8 cellular contexts compared by ENCODE assay signal in genomic region chr21:43699492-43699777, GRCh38. TPM values are rescaled to one million over a fixed set of nuclear protein-coding genes. Genes with fewer than 3 reads are reported as not detected.
A peak's percentile ranks its signal among the peaks of the same experiment; 100 is the strongest.
DNase-seq lines count a peak whose midpoint lies in the region; ATAC-seq, FAIRE-seq and TF ChIP-seq lines count a peak whose summit lies in the region.
"Not testable (repeated sequence)": the region's sequence is repeated elsewhere in the genome, so short reads cannot be mapped to it uniquely, and the experiment has no call there.

No MANE protein-coding gene starts in this region.

- not testable (repeated sequence) for H4K20me1 ChIP-seq in K562 (replicated peaks; ENCODE audit: control insufficient read depth, insufficient read depth, low read length); HepG2 (ENCODE audit: insufficient read depth, low read length)

- DNase-seq in DMS53 (lab: John Stamatoyannopoulos, UW) (peak; percentile 23), posterior vena cava (ENCODE audit: low spot score) (peak; percentile 35)
- DNase-seq in WTC11 (ENCODE audit: low spot score); K562 (ENCODE audit: extremely low read depth in 1 of 4, low spot score in 3 of 4); chondrocyte (ENCODE audit: low spot score); dorsolateral prefrontal cortex; HepG2 (ENCODE audit: low spot score): not testable (repeated sequence)

- not testable (repeated sequence) for FAIRE-seq in K562 (lab: Jason Lieb, UNC); HepG2 (lab: Jason Lieb, UNC)

- not testable (repeated sequence) for H3K79me2 ChIP-seq in K562 (ENCODE audit: control insufficient read depth, insufficient read depth, low read length); HepG2 (ENCODE audit: insufficient read depth, low read length)

- not testable (repeated sequence) for TF ChIP-seq RAD21 in K562 (CRISPR knock-in tag; conservative IDR thresholded peaks at IDR 0.05 in 1 of 2, IDR thresholded peaks at IDR 0.05 in 1 of 2); HepG2 (CRISPR knock-in tag; IDR thresholded peaks at IDR 0.05)

- not testable (repeated sequence) for H3K36me3 Mint-ChIP-seq in WTC11; chondrocyte (ENCODE audit: low read depth)

- intact Hi-C loops in K562 (cut with micrococcal nuclease); dorsolateral prefrontal cortex (cut with DNase I); HepG2 (cut with micrococcal nuclease; ENCODE audit: unreplicated experiment); posterior vena cava (cut with DNase I): not testable (repeated sequence)

- not testable (repeated sequence) for H3K27ac ChIP-seq in HEK293 (ENCODE audit: extremely low read depth, low read depth, low read length); K562 (ENCODE audit: extremely low read depth, low read depth, low read length)
- H3K27ac ChIP-seq in dorsolateral prefrontal cortex = peak overlapping the region in 39 of 59 donors; percentile 2 to 89 (median 65)
- H3K27ac ChIP-seq in HepG2 (ENCODE audit: extremely low read length, insufficient read depth, low read length) = peak overlapping the region; percentile 69

- not testable (repeated sequence) for H3K4me2 ChIP-seq in K562 (ENCODE audit: insufficient read depth, low read length); HepG2 (ENCODE audit: low read depth, low read length)

- H3K4me1 Mint-ChIP-seq in WTC11 (peaks cover 11% of the 10 kb centered on the region), chondrocyte (ENCODE audit: low read depth) (peaks cover 55% of the 10 kb centered on the region)

- not testable (repeated sequence) for H3K9me3 Mint-ChIP-seq in WTC11; chondrocyte (ENCODE audit: low read depth)

- POLR2A ChIA-PET in HEK293 (lab: Yijun Ruan, JAX); WTC11 (lab: Charles Lee): not testable (repeated sequence)
- POLR2A ChIA-PET in K562 (lab: Yijun Ruan, JAX) = interaction anchor here (1.1 to 2.0 kb wide), 4 partner anchors 9 to 30 kb away, joined by 3 to 6 read pairs (median 5); no protein-coding TSS in a partner anchor
- POLR2A ChIA-PET in HepG2 (lab: Yijun Ruan, JAX) = interaction anchor here (1.8 kb wide), 1 partner anchor 29 kb away, joined by 8 read pairs; no protein-coding TSS in a partner anchor

- not testable (repeated sequence) for H3K9ac ChIP-seq in K562 (ENCODE audit: insufficient read depth in 1 of 2, low read depth in 2 of 2, low read length in 2 of 2); HepG2 (ENCODE audit: insufficient read depth, low read depth, low read length)

- H3K9me3 ChIP-seq in HEK293 (ENCODE audit: control insufficient read depth, insufficient read depth, low read depth, low read length); K562 (replicated peaks; ENCODE audit: control insufficient read depth, insufficient read depth, low read depth, low read length); HepG2 (ENCODE audit: low read length): not testable (repeated sequence)

- H3K27ac Mint-ChIP-seq in WTC11 = not testable (repeated sequence)
- H3K27ac Mint-ChIP-seq in chondrocyte (ENCODE audit: unreplicated experiment) = peak overlapping the region; percentile 86

- WGBS in K562 (ENCODE audit: insufficient coverage, low coverage, missing lambda C conversion rate) = 63% methylated on average over 5 of the region's 5 CpGs
- 74% methylated on average over 5 of the region's 5 CpGs for WGBS in HepG2 (ENCODE audit: low lambda C conversion rate)

- in situ Hi-C loops in K562 (cut with MboI); HepG2 (cut with HindIII; ENCODE audit: extremely low pct_ligation_motif_present, low pct_unique_long_range_greater_than_20kb): not testable (repeated sequence)

- not testable (repeated sequence) for TF ChIP-seq CTCF in HEK293 (tag by site-specific recombination; IDR thresholded peaks at IDR 0.05); WTC11 (IDR thresholded peaks at IDR 0.05); K562 (IDR thresholded peaks at IDR 0.05 in 2 of 3, conservative IDR thresholded peaks at IDR 0.05 in 1 of 3; ENCODE audit: insufficient read depth in 2 of 3, low read depth in 1 of 3, low read length in 3 of 3); chondrocyte (IDR thresholded peaks at IDR 0.05); dorsolateral prefrontal cortex (IDR thresholded peaks at IDR 0.05 in 54 of 56, conservative IDR thresholded peaks at IDR 0.05 in 2 of 56; ENCODE audit: low read depth in 1 of 56, partially characterized antibody in 56 of 56); HepG2 (CRISPR knock-in tag; IDR thresholded peaks at IDR 0.05)

- not testable (repeated sequence) for ATAC-seq in WTC11, K562, HepG2

- not testable (repeated sequence) for TF ChIP-seq POLR2A in K562 (conservative IDR thresholded peaks at IDR 0.05); HepG2 (IDR thresholded peaks at IDR 0.05; ENCODE audit: insufficient read depth in 1 of 2, low read depth in 2 of 2, low read length in 2 of 2)

- H2AFZ ChIP-seq in K562 (ENCODE audit: low read depth, low read length); HepG2 (ENCODE audit: low read length): not testable (repeated sequence)

- not testable (repeated sequence) for H3K4me1 ChIP-seq in HEK293 (ENCODE audit: control insufficient read depth, insufficient read depth, low read length)
- H3K4me1 ChIP-seq in K562 (replicated peaks in 1 of 2; ENCODE audit: control insufficient read depth in 2 of 2, insufficient read depth in 2 of 2, low read length in 2 of 2) (peaks cover 26 to 43% of the 10 kb centered on the region in 2 experiments; a peak in 4 of 5 replicates), HepG2 (ENCODE audit: insufficient read depth, low read length) (peaks cover 79% of the 10 kb centered on the region)

- TF ChIP-seq EP300 in K562 (IDR thresholded peaks at IDR 0.05; ENCODE audit: low read length); HepG2 (IDR thresholded peaks at IDR 0.05; ENCODE audit: low read depth in 2 of 2, low read length in 2 of 2); HepG2 (CRISPR knock-in tag; IDR thresholded peaks at IDR 0.05; ENCODE audit: borderline replicate concordance): not testable (repeated sequence)

- CTCF ChIA-PET in HEK293 (lab: Yijun Ruan, JAX); WTC11 (lab: Charles Lee); K562 (lab: Yijun Ruan, JAX; ENCODE audit: low intra/inter-chr PET ratio); HepG2 (lab: Yijun Ruan, JAX; ENCODE audit: low intra/inter-chr PET ratio, low total read pairs): not testable (repeated sequence)

- not testable (repeated sequence) for H3K4me3 ChIP-seq in HEK293 (ENCODE audit: low read depth, low read length); K562; dorsolateral prefrontal cortex; HepG2 (replicated peaks in 1 of 3; ENCODE audit: insufficient read depth in 1 of 3, low read depth in 2 of 3, low read length in 3 of 3)

- BruUV-seq in K562 (replicated peaks; lab: Mats Ljungman, UMichigan); HepG2 (replicated peaks; lab: Mats Ljungman, UMichigan): not testable (repeated sequence)

- not testable (repeated sequence) for H3K9me1 ChIP-seq in K562 (ENCODE audit: control insufficient read depth, insufficient read depth, low read length)

- H3K27me3 ChIP-seq in K562 (ENCODE audit: control insufficient read depth in 2 of 2, insufficient read depth in 2 of 2, low read length in 2 of 2); dorsolateral prefrontal cortex; HepG2 (ENCODE audit: control insufficient read depth in 1 of 2, insufficient read depth in 2 of 2, low read length in 2 of 2): not testable (repeated sequence)

- not testable (repeated sequence) for H3K4me3 Mint-ChIP-seq in WTC11; chondrocyte (ENCODE audit: unreplicated experiment)

- H3K36me3 ChIP-seq in HEK293 (ENCODE audit: control insufficient read depth in 2 of 2, insufficient read depth in 1 of 2, low read length in 2 of 2) = peaks cover 12 to 19% of the 10 kb centered on the region in 2 experiments
- H3K36me3 ChIP-seq in K562 (ENCODE audit: control insufficient read depth, insufficient read depth, low read length) = peaks cover 24% of the 10 kb centered on the region; the same call in 2 of the 3 replicates
- H3K36me3 ChIP-seq in HepG2 (replicated peaks in 1 of 2; ENCODE audit: control insufficient read depth in 1 of 2, insufficient read depth in 2 of 2, low read length in 2 of 2) = not testable (repeated sequence)

- H3K27me3 Mint-ChIP-seq in WTC11 (ENCODE audit: low read depth); chondrocyte (ENCODE audit: low read depth): not testable (repeated sequence)

RNA-seq across cellular contexts. Expression of gene PDXK, which starts 19.5 kb away (rescaled TPM):
- total RNA-seq in WTC11 (2021) = 116 to 123 TPM (median 120 TPM) in 3 replicates
- total RNA-seq in K562 (2011; cell fraction: chromatin; rRNA removed; ENCODE audit: low replicate concordance) = 130 and 265 TPM in 2 replicates
- 121 and 125 TPM in 2 replicates for total RNA-seq in K562 (2011; cell fraction: nucleolus; rRNA removed)
- 113 and 116 TPM in 2 replicates for total RNA-seq in K562 (2011; cell fraction: nucleoplasm; rRNA removed)
- total RNA-seq in K562 (2014; rRNA removed) = 95.1 and 117 TPM in 2 replicates
- 57.2 and 71.2 TPM in 2 replicates for total RNA-seq in K562 (2014; rRNA removed; fragmentation: Illumina TruSeq; extraction: Trizol)
- 46.8 and 47.5 TPM in 2 replicates for total RNA-seq in K562 (2015; rRNA removed; fragmentation: Illumina TruSeq; extraction: Trizol)
- 162 TPM in 2 replicates for total RNA-seq in K562 (2021)
- 135 and 158 TPM in 2 replicates for polyA plus RNA-seq in K562 (2011; rRNA removed)
- polyA plus RNA-seq in K562 (2011; cell fraction: cytosol; rRNA removed) = 118 and 126 TPM in 2 replicates
- polyA plus RNA-seq in K562 (2011; cell fraction: nucleus; rRNA removed) = 116 TPM in 2 replicates
- 82.1 and 83.5 TPM in 2 replicates for polyA plus RNA-seq in K562 (2012)
- 80.6 and 84.8 TPM in 2 replicates for polyA plus RNA-seq in K562 (2014; fragmentation: Illumina TruSeq; extraction: Trizol)
- polyA plus RNA-seq in K562 (2014; fragmentation: Nextera tagmentation; extraction: Ambion mirVana) = 1 to 10 TPM; 5.6 to 8.9 TPM
- polyA plus RNA-seq in K562 (2014; rRNA removed) = 76.5 and 103 TPM in 2 replicates
- polyA minus RNA-seq in K562 (2011; rRNA and poly(A)+ RNA removed) = 203 and 232 TPM in 2 replicates
- 63.0 and 91.6 TPM in 2 replicates for polyA minus RNA-seq in K562 (2011; cell fraction: cytosol; rRNA and poly(A)+ RNA removed)
- 27.7 and 39.5 TPM in 2 replicates for polyA minus RNA-seq in K562 (2011; cell fraction: nucleus; rRNA and poly(A)+ RNA removed)
- 213 to 234 TPM (median 216 TPM) in 3 replicates for total RNA-seq in chondrocyte
- total RNA-seq in dorsolateral prefrontal cortex = 100 to 1,000 TPM; 169 to 469 (median 338) TPM
- total RNA-seq in HepG2 (2016; rRNA removed; fragmentation: Illumina TruSeq; extraction: Trizol) = 114 and 151 TPM in 2 replicates
- total RNA-seq in HepG2 (2016; cell fraction: cytosol; rRNA removed; fragmentation: Illumina TruSeq; extraction: Trizol; ENCODE audit: low read depth) = 28.6 and 35.2 TPM in 2 replicates
- 115 and 149 TPM in 2 replicates for total RNA-seq in HepG2 (2016; cell fraction: insoluble cytoplasmic fraction; rRNA removed; fragmentation: Illumina TruSeq; extraction: Trizol)
- total RNA-seq in HepG2 (2016; cell fraction: membrane; rRNA removed; fragmentation: Illumina TruSeq; extraction: Trizol) = 62.0 and 68.5 TPM in 2 replicates
- total RNA-seq in HepG2 (2016; cell fraction: nucleus; rRNA removed; fragmentation: Illumina TruSeq; extraction: Trizol) = 61.1 and 71.3 TPM in 2 replicates
- 165 and 184 TPM in 2 replicates for polyA plus RNA-seq in HepG2 (2011; rRNA removed)
- 146 and 162 TPM in 2 replicates for polyA plus RNA-seq in HepG2 (2011; cell fraction: cytosol; rRNA removed)
- polyA plus RNA-seq in HepG2 (2011; cell fraction: nucleus; rRNA removed) = 215 and 264 TPM in 2 replicates
- polyA plus RNA-seq in HepG2 (2012) = 82.4 and 87.9 TPM in 2 replicates
- polyA plus RNA-seq in HepG2 (2016; cell fraction: cytosol; fragmentation: Illumina TruSeq; extraction: Trizol; ENCODE audit: low read depth) = 45.4 and 55.7 TPM in 2 replicates
- 135 and 141 TPM in 2 replicates for polyA plus RNA-seq in HepG2 (2016; cell fraction: insoluble cytoplasmic fraction; fragmentation: Illumina TruSeq; extraction: Trizol; ENCODE audit: low read depth)
- polyA plus RNA-seq in HepG2 (2016; cell fraction: membrane; fragmentation: Illumina TruSeq; extraction: Trizol; ENCODE audit: low read depth) = 56.2 and 56.5 TPM in 2 replicates
- polyA plus RNA-seq in HepG2 (2016; cell fraction: nucleus; fragmentation: Illumina TruSeq; extraction: Trizol; ENCODE audit: insufficient read depth, low read depth) = 113 and 114 TPM in 2 replicates
- 159 and 241 TPM in 2 replicates for polyA minus RNA-seq in HepG2 (2011; rRNA and poly(A)+ RNA removed; ENCODE audit: low replicate concordance)
- polyA minus RNA-seq in HepG2 (2011; cell fraction: cytosol; rRNA and poly(A)+ RNA removed) = 48.1 and 61.1 TPM in 2 replicates
- polyA minus RNA-seq in HepG2 (2011; cell fraction: nucleus; rRNA and poly(A)+ RNA removed) = 60.5 and 61.0 TPM in 2 replicates
- 100 to 1,000 TPM in 1 of 2 donors, 10 to 100 TPM in 1; 74.7 to 109 TPM for total RNA-seq in posterior vena cava

RNA-seq across cellular contexts. Expression of gene RRP1B, which starts 40.1 kb away (rescaled TPM):
- total RNA-seq in WTC11 (2021) (62.2 to 74.9 TPM (median 64.0 TPM) in 3 replicates), K562 (2014; rRNA removed) (41.9 and 58.6 TPM in 2 replicates), K562 (2014; rRNA removed; fragmentation: Illumina TruSeq; extraction: Trizol) (43.4 and 46.4 TPM in 2 replicates), K562 (2015; rRNA removed; fragmentation: Illumina TruSeq; extraction: Trizol) (49.7 and 49.8 TPM in 2 replicates), K562 (2021) (66.6 and 66.7 TPM in 2 replicates), chondrocyte (24.5 to 29.0 TPM (median 24.8 TPM) in 3 replicates), dorsolateral prefrontal cortex (10 to 100 TPM; 11.7 to 22.2 (median 15.9) TPM), HepG2 (2016; rRNA removed; fragmentation: Illumina TruSeq; extraction: Trizol) (46.2 and 58.2 TPM in 2 replicates), posterior vena cava (10 to 100 TPM; 14.6 to 15.2 TPM)
- 24.0 and 28.8 TPM in 2 replicates for total RNA-seq in K562 (2011; cell fraction: chromatin; rRNA removed; ENCODE audit: low replicate concordance)
- total RNA-seq in K562 (2011; cell fraction: nucleolus; rRNA removed) = 15.3 and 16.3 TPM in 2 replicates
- total RNA-seq in K562 (2011; cell fraction: nucleoplasm; rRNA removed) = 18.6 and 20.9 TPM in 2 replicates
- polyA plus RNA-seq in K562 (2011; rRNA removed) (20.4 and 21.4 TPM in 2 replicates), K562 (2014; fragmentation: Illumina TruSeq; extraction: Trizol) (48.4 and 49.4 TPM in 2 replicates), K562 (2014; fragmentation: Nextera tagmentation; extraction: Ambion mirVana) (1 to 10 TPM; 6.8 to 8.0 TPM), K562 (2014; rRNA removed) (31.3 and 33.1 TPM in 2 replicates), HepG2 (2011; rRNA removed) (16.3 TPM in 2 replicates)
- 14.2 and 16.4 TPM in 2 replicates for polyA plus RNA-seq in K562 (2011; cell fraction: cytosol; rRNA removed)
- polyA plus RNA-seq in K562 (2011; cell fraction: nucleus; rRNA removed) = 18.5 and 23.6 TPM in 2 replicates
- 20.2 and 31.0 TPM in 2 replicates for polyA plus RNA-seq in K562 (2012)
- 32.2 and 37.5 TPM in 2 replicates for polyA minus RNA-seq in K562 (2011; rRNA and poly(A)+ RNA removed)
- polyA minus RNA-seq in K562 (2011; cell fraction: cytosol; rRNA and poly(A)+ RNA removed) = 30.1 and 30.8 TPM in 2 replicates
- 8.1 and 12.1 TPM in 2 replicates for polyA minus RNA-seq in K562 (2011; cell fraction: nucleus; rRNA and poly(A)+ RNA removed)
- total RNA-seq in HepG2 (2016; cell fraction: cytosol; rRNA removed; fragmentation: Illumina TruSeq; extraction: Trizol; ENCODE audit: low read depth) = 4.4 and 4.5 TPM in 2 replicates
- total RNA-seq in HepG2 (2016; cell fraction: insoluble cytoplasmic fraction; rRNA removed; fragmentation: Illumina TruSeq; extraction: Trizol) = 45.9 and 49.4 TPM in 2 replicates
- 16.5 and 16.9 TPM in 2 replicates for total RNA-seq in HepG2 (2016; cell fraction: membrane; rRNA removed; fragmentation: Illumina TruSeq; extraction: Trizol)
- 28.8 and 31.8 TPM in 2 replicates for total RNA-seq in HepG2 (2016; cell fraction: nucleus; rRNA removed; fragmentation: Illumina TruSeq; extraction: Trizol)
- polyA plus RNA-seq in HepG2 (2011; cell fraction: cytosol; rRNA removed) = 10.6 and 12.2 TPM in 2 replicates
- polyA plus RNA-seq in HepG2 (2011; cell fraction: nucleus; rRNA removed) = 17.2 and 19.0 TPM in 2 replicates
- polyA plus RNA-seq in HepG2 (2012) = 19.7 and 22.4 TPM in 2 replicates
- 1.9 and 2.3 TPM in 2 replicates for polyA plus RNA-seq in HepG2 (2016; cell fraction: cytosol; fragmentation: Illumina TruSeq; extraction: Trizol; ENCODE audit: low read depth)
- 45.7 and 50.1 TPM in 2 replicates for polyA plus RNA-seq in HepG2 (2016; cell fraction: insoluble cytoplasmic fraction; fragmentation: Illumina TruSeq; extraction: Trizol; ENCODE audit: low read depth)
- polyA plus RNA-seq in HepG2 (2016; cell fraction: membrane; fragmentation: Illumina TruSeq; extraction: Trizol; ENCODE audit: low read depth) = 7.9 and 8.4 TPM in 2 replicates
- 52.6 and 53.3 TPM in 2 replicates for polyA plus RNA-seq in HepG2 (2016; cell fraction: nucleus; fragmentation: Illumina TruSeq; extraction: Trizol; ENCODE audit: insufficient read depth, low read depth)
- 26.5 and 39.4 TPM in 2 replicates for polyA minus RNA-seq in HepG2 (2011; rRNA and poly(A)+ RNA removed; ENCODE audit: low replicate concordance)
- polyA minus RNA-seq in HepG2 (2011; cell fraction: cytosol; rRNA and poly(A)+ RNA removed) = 23.0 and 23.7 TPM in 2 replicates
- 12.1 and 17.0 TPM in 2 replicates for polyA minus RNA-seq in HepG2 (2011; cell fraction: nucleus; rRNA and poly(A)+ RNA removed)

RNA-seq across cellular contexts. Expression of gene HSF2BP, which starts 40.1 kb away (rescaled TPM):
- 1.1 to 1.3 TPM (median 1.2 TPM) in 3 replicates for total RNA-seq in WTC11 (2021)
- total RNA-seq in K562 (2011; cell fraction: chromatin; rRNA removed; ENCODE audit: low replicate concordance) = 0.56 and 0.69 TPM in 2 replicates
- 0.17 and 0.39 TPM in 2 replicates for total RNA-seq in K562 (2011; cell fraction: nucleolus; rRNA removed)
- 0.29 and 0.61 TPM in 2 replicates for total RNA-seq in K562 (2011; cell fraction: nucleoplasm; rRNA removed)
- 0.20 TPM in 1 of 2 replicates, not detected in the other for total RNA-seq in K562 (2014; rRNA removed)
- 0.19 and 0.22 TPM in 2 replicates for total RNA-seq in K562 (2014; rRNA removed; fragmentation: Illumina TruSeq; extraction: Trizol)
- 0.18 and 0.23 TPM in 2 replicates for total RNA-seq in K562 (2015; rRNA removed; fragmentation: Illumina TruSeq; extraction: Trizol)
- 0.22 and 0.55 TPM in 2 replicates for total RNA-seq in K562 (2021)
- 0.20 and 0.30 TPM in 2 replicates for polyA plus RNA-seq in K562 (2011; rRNA removed)
- 0.34 TPM in 2 replicates for polyA plus RNA-seq in K562 (2011; cell fraction: cytosol; rRNA removed)
- polyA plus RNA-seq in K562 (2011; cell fraction: nucleus; rRNA removed) = 0.18 and 0.38 TPM in 2 replicates
- polyA plus RNA-seq in K562 (2012) = 0.18 and 0.21 TPM in 2 replicates
- 0.12 TPM in 1 of 2 replicates, not detected in the other for polyA plus RNA-seq in K562 (2014; fragmentation: Illumina TruSeq; extraction: Trizol)
- polyA plus RNA-seq in K562 (2014; fragmentation: Nextera tagmentation; extraction: Ambion mirVana) = under 1 TPM in 1 of 2 experiments, not detected in 1; 0.04 TPM
- 0.53 and 0.57 TPM in 2 replicates for polyA plus RNA-seq in K562 (2014; rRNA removed)
- polyA minus RNA-seq in K562 (2011; rRNA and poly(A)+ RNA removed) = 0.11 and 0.12 TPM in 2 replicates
- polyA minus RNA-seq in K562 (2011; cell fraction: cytosol; rRNA and poly(A)+ RNA removed) = not detected in 2 replicates
- polyA minus RNA-seq in K562 (2011; cell fraction: nucleus; rRNA and poly(A)+ RNA removed) = 0.22 and 0.27 TPM in 2 replicates
- 3.5 to 5.0 TPM (median 4.0 TPM) in 3 replicates for total RNA-seq in chondrocyte
- total RNA-seq in dorsolateral prefrontal cortex = 1 to 10 TPM in 107 of 120 experiments, under 1 TPM in 13; 0.70 to 4.4 (median 1.9) TPM
- total RNA-seq in HepG2 (2016; rRNA removed; fragmentation: Illumina TruSeq; extraction: Trizol) = 1.6 and 2.2 TPM in 2 replicates
- 2.9 and 3.0 TPM in 2 replicates for total RNA-seq in HepG2 (2016; cell fraction: cytosol; rRNA removed; fragmentation: Illumina TruSeq; extraction: Trizol; ENCODE audit: low read depth)
- 1.8 and 2.1 TPM in 2 replicates for total RNA-seq in HepG2 (2016; cell fraction: insoluble cytoplasmic fraction; rRNA removed; fragmentation: Illumina TruSeq; extraction: Trizol)
- 1.7 and 2.1 TPM in 2 replicates for total RNA-seq in HepG2 (2016; cell fraction: membrane; rRNA removed; fragmentation: Illumina TruSeq; extraction: Trizol)
- 1.6 and 2.4 TPM in 2 replicates for total RNA-seq in HepG2 (2016; cell fraction: nucleus; rRNA removed; fragmentation: Illumina TruSeq; extraction: Trizol)
- polyA plus RNA-seq in HepG2 (2011; rRNA removed) = 0.63 and 0.67 TPM in 2 replicates
- 0.68 and 0.87 TPM in 2 replicates for polyA plus RNA-seq in HepG2 (2011; cell fraction: cytosol; rRNA removed)
- 0.98 and 1.1 TPM in 2 replicates for polyA plus RNA-seq in HepG2 (2011; cell fraction: nucleus; rRNA removed)
- 0.92 and 0.95 TPM in 2 replicates for polyA plus RNA-seq in HepG2 (2012)
- 0.49 and 0.50 TPM in 2 replicates for polyA plus RNA-seq in HepG2 (2016; cell fraction: cytosol; fragmentation: Illumina TruSeq; extraction: Trizol; ENCODE audit: low read depth)
- 1.4 and 1.6 TPM in 2 replicates for polyA plus RNA-seq in HepG2 (2016; cell fraction: insoluble cytoplasmic fraction; fragmentation: Illumina TruSeq; extraction: Trizol; ENCODE audit: low read depth)
- 0.49 and 0.94 TPM in 2 replicates for polyA plus RNA-seq in HepG2 (2016; cell fraction: membrane; fragmentation: Illumina TruSeq; extraction: Trizol; ENCODE audit: low read depth)
- 0.75 and 1.5 TPM in 2 replicates for polyA plus RNA-seq in HepG2 (2016; cell fraction: nucleus; fragmentation: Illumina TruSeq; extraction: Trizol; ENCODE audit: insufficient read depth, low read depth)
- polyA minus RNA-seq in HepG2 (2011; rRNA and poly(A)+ RNA removed; ENCODE audit: low replicate concordance) = 0.48 and 3.0 TPM in 2 replicates
- polyA minus RNA-seq in HepG2 (2011; cell fraction: cytosol; rRNA and poly(A)+ RNA removed) = 0.69 TPM in 1 of 2 replicates, not detected in the other
- polyA minus RNA-seq in HepG2 (2011; cell fraction: nucleus; rRNA and poly(A)+ RNA removed) = 3.1 and 4.4 TPM in 2 replicates
- total RNA-seq in posterior vena cava = under 1 TPM; 0.46 to 0.48 TPM
